1 cellular context compared by ENCODE assay signal in the genomic region with DNA sequence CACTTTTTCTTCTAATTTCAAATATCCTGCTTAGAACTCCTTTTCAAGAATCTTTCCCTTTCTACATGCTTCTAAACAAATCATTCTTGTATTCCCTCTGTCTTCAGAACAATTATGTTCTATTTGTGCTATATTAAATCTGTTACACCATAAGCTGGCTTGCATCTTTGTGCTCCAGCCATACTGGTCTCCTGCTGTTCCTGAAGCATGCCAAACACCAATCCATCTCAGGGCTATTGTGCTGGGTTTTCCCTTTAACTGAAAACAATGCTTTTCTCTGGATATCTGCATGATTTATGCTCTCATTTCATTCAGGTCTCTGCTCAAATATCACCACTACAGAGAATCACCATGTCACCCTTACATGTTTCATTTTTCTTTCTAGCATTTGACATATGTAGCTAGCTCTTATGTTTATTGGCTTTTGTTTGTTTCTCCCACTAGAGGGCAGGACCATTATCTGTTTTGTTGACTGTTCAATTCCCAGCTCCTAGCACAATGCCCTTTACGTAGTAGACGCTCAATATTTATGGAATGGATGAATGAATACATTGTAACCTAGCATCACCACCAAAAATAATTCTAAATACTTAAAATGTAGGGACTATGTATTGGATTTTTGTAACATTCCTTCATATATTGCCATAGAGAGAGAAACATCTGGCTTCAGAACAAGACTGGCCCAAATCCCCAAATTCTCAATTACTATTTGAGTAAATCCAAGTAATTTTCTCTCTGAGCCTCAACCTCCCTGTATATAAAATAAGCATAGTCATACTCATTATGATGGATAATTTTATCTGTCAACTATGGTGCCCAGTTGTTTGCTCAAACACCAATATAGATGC.
TF ChIP-seq lines count a peak whose summit lies in the region.

No MANE protein-coding gene starts in this region.

TF ChIP-seq in SK-N-SH treated with all-trans-retinoic acid at 6 μM for 48 hours, 23 proteins besides CTCF, POLR2A, EP300 and RAD21 (continued from another document):
- TF ChIP-seq ZNF70 (CRISPR knock-in tag; IDR thresholded peaks at IDR 0.05) (no peak), TCF4 (CRISPR knock-in tag; IDR thresholded peaks at IDR 0.05; ENCODE audit: borderline replicate concordance) (no peak), ISL1 (CRISPR knock-in tag; IDR thresholded peaks at IDR 0.05) (no peak)
- TF ChIP-seq, protein P1, sequence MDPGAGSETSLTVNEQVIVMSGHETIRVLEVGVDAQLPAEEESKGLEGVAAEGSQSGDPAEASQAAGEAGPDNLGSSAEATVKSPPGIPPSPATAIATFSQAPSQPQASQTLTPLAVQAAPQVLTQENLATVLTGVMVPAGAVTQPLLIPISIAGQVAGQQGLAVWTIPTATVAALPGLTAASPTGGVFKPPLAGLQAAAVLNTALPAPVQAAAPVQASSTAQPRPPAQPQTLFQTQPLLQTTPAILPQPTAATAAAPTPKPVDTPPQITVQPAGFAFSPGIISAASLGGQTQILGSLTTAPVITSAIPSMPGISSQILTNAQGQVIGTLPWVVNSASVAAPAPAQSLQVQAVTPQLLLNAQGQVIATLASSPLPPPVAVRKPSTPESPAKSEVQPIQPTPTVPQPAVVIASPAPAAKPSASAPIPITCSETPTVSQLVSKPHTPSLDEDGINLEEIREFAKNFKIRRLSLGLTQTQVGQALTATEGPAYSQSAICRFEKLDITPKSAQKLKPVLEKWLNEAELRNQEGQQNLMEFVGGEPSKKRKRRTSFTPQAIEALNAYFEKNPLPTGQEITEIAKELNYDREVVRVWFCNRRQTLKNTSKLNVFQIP (CRISPR knock-in tag; IDR thresholded peaks at IDR 0.05; ENCODE audit: borderline replicate concordance, low read depth): no peak
